In the genomic region with DNA sequence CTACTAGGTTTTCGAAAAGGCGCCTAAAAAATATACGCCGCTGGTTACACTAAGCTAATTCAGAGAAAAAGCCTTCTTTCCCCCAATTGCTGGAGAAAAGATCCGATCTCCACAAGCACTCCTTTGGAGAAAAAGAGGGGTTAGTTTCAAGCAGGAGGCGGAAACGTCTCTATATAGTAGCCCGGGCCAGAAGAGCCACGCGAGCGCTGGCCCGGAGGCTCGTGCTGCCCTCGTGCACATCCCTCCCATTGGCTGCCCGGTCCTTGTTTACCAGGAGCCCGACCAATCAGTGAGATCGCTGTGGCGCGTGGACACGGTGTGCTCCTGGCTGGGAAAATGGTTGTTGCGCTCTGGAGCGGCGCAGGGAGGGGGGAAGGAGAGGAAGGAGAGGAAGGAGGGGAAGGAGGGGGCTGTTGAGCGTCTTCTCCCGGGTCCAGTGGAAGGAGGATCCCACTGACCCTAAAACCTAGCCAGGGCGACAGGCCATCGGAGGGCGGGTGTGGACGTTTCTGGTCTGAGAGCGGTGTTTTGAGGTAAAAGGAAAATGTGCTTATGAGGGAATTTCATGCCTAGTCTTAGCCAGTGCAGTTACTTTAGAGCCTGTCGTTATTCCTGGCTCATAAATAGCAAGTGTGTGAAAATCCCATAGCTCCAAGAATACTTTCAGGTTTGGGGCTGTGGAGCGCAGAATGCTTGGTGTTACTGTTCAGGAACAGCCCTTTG, we compare ENCODE assay signal across 8 cellular contexts. TPM values are rescaled to one million over a fixed set of nuclear protein-coding genes. Genes with fewer than 3 reads are reported as not detected.
DNase-seq lines count a peak whose midpoint lies in the region; ATAC-seq and TF ChIP-seq lines count a peak whose summit lies in the region.

A gene with protein sequence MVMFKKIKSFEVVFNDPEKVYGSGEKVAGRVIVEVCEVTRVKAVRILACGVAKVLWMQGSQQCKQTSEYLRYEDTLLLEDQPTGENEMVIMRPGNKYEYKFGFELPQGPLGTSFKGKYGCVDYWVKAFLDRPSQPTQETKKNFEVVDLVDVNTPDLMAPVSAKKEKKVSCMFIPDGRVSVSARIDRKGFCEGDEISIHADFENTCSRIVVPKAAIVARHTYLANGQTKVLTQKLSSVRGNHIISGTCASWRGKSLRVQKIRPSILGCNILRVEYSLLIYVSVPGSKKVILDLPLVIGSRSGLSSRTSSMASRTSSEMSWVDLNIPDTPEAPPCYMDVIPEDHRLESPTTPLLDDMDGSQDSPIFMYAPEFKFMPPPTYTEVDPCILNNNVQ (minus strand): TSS at position 147 of the 723 bp plus-strand sequence. CDS start 313 bp downstream, outside the sequence.

- H3K9me3 Mint-ChIP-seq in activated naive CD8-positive, alpha-beta T cell treated with anti-CD3 and anti-CD28 coated beads, Interleukin-2, amount 10 ng/mL, durations not matched to agents 7 days and 5 days = no peaks in the 10 kb centered on the region
- peaks cover 15% of the 10 kb centered on the region for H3K9me3 Mint-ChIP-seq in glutamatergic neuron (ENCODE audit: unreplicated experiment)

- peak within 1 kb of the TSS; percentile 96 for H3K4me3 ChIP-seq in GM12864 (ENCODE audit: low read depth, low read length)

- POLR2A ChIA-PET in activated naive CD8-positive, alpha-beta T cell treated with anti-CD3 and anti-CD28 coated beads, Interleukin-2, amount 10 ng/mL, durations not matched to agents 7 days and 5 days (lab: Charles Lee) = interaction anchor here (0.6 to 13.2 kb wide), 14 partner anchors 8 to 150 kb away, joined by 3 to 407 read pairs (median 5); a partner anchor contains a TSS

- TF ChIP-seq CTCF in GM12864 (IDR thresholded peaks at IDR 0.05; ENCODE audit: low read depth, low read length, missing control alignments) = no peak
- TF ChIP-seq CTCF in glutamatergic neuron (IDR thresholded peaks at IDR 0.05; ENCODE audit: partially characterized antibody, unreplicated experiment) = no peak
- no peak for TF ChIP-seq CTCF in omental fat pad (IDR thresholded peaks at IDR 0.05)

- DNase-seq in GM12864 (ENCODE audit: low read depth) = peak; percentile 83
- DNase-seq in NCI-H1417 treated with DMSO at 0.1 percent for 48 hours (lab: John Stamatoyannopoulos, UW) = peak; percentile 93
- DNase-seq in SW 1271 (lab: John Stamatoyannopoulos, UW) = peak; percentile 63 to 78
- DNase-seq in activated naive CD8-positive, alpha-beta T cell treated with anti-CD3 and anti-CD28 coated beads, Interleukin-2, amount 10 ng/mL, durations not matched to agents 7 days and 5 days = peak; percentile 90
- peak; percentile 99 for DNase-seq in glutamatergic neuron
- peak; percentile 92 for DNase-seq in omental fat pad (ENCODE audit: low spot score)

- peaks cover 46% of the 10 kb centered on the region for H3K36me3 Mint-ChIP-seq in activated naive CD8-positive, alpha-beta T cell treated with anti-CD3 and anti-CD28 coated beads, Interleukin-2, amount 10 ng/mL, durations not matched to agents 7 days and 5 days
- H3K36me3 Mint-ChIP-seq in glutamatergic neuron (ENCODE audit: unreplicated experiment) = peaks cover 28% of the 10 kb centered on the region

- peaks cover 54% of the 10 kb centered on the region for H3K4me1 Mint-ChIP-seq in activated naive CD8-positive, alpha-beta T cell treated with anti-CD3 and anti-CD28 coated beads, Interleukin-2, amount 10 ng/mL, durations not matched to agents 7 days and 5 days
- H3K4me1 Mint-ChIP-seq in glutamatergic neuron (ENCODE audit: low read depth, unreplicated experiment) = peaks cover 28% of the 10 kb centered on the region

- peak within 1 kb of the TSS; percentile 100 for H3K4me3 Mint-ChIP-seq in activated naive CD8-positive, alpha-beta T cell treated with anti-CD3 and anti-CD28 coated beads, Interleukin-2, amount 10 ng/mL, durations not matched to agents 7 days and 5 days
- H3K4me3 Mint-ChIP-seq in glutamatergic neuron (ENCODE audit: unreplicated experiment) = peak within 1 kb of the TSS; percentile 99

- H3K27me3 Mint-ChIP-seq in activated naive CD8-positive, alpha-beta T cell treated with anti-CD3 and anti-CD28 coated beads, Interleukin-2, amount 10 ng/mL, durations not matched to agents 7 days and 5 days = no peaks in the 10 kb centered on the region
- H3K27me3 Mint-ChIP-seq in glutamatergic neuron (ENCODE audit: unreplicated experiment) = peaks cover 7% of the 10 kb centered on the region

- ATAC-seq in HG02759 (IDR thresholded peaks at IDR 0.05; ENCODE audit: unreplicated experiment) (peak; percentile 94), omental fat pad (ENCODE audit: low FRiP score) (peak; percentile 93)
- peak; percentile 83 for ATAC-seq in activated naive CD8-positive, alpha-beta T cell treated with anti-CD3 and anti-CD28 coated beads, Interleukin-2, amount 10 ng/mL, durations not matched to agents 7 days and 5 days (ENCODE audit: low read depth)

- H3K27ac Mint-ChIP-seq in activated naive CD8-positive, alpha-beta T cell treated with anti-CD3 and anti-CD28 coated beads, Interleukin-2, amount 10 ng/mL, durations not matched to agents 7 days and 5 days = peak within 1 kb of the TSS; percentile 99
- H3K27ac Mint-ChIP-seq in glutamatergic neuron (ENCODE audit: unreplicated experiment) = peak within 1 kb of the TSS; percentile 98

- H3K27ac ChIP-seq in temporal lobe (ENCODE audit: low read depth, low read length) = peak within 1 kb of the TSS; percentile 99

RNA-seq across cellular contexts. Expression of the gene that starts here (rescaled TPM):
- total RNA-seq in activated naive CD8-positive, alpha-beta T cell treated with anti-CD3 and anti-CD28 coated beads, Interleukin-2, amount 10 ng/mL, durations not matched to agents 7 days and 5 days = 100 to 1,000 TPM; 678 to 725 TPM
- total RNA-seq in glutamatergic neuron (ENCODE audit: unreplicated experiment) (126 TPM), omental fat pad (1,000 to 10,000 TPM; 1,118 to 3,262 (median 1,971) TPM), temporal lobe (144 TPM)

Comparison
In these comparisons a context has a peak if more than half of its experiments do, and no peak if none do; other contexts are left out.
1. Peak in every context shown above with its lines: DNase-seq, ATAC-seq, H3K4me3 ChIP-seq and H3K27ac ChIP-seq.